1 cellular context compared by ENCODE assay signal in genomic region chr20:10481671-10482070, GRCh38.
TF ChIP-seq lines count a peak whose summit lies in the region.

No MANE protein-coding gene starts in this region.

TF ChIP-seq in H1, 55 proteins besides CTCF, POLR2A, EP300 and RAD21:
- TF ChIP-seq ATF2 (IDR thresholded peaks at IDR 0.05; ENCODE audit: low read length) (no peak), SUZ12 (IDR thresholded peaks at IDR 0.05; ENCODE audit: low read length) (no peak), BACH1 (IDR thresholded peaks at IDR 0.05; ENCODE audit: low read length) (no peak), CEBPB (IDR thresholded peaks at IDR 0.05; ENCODE audit: low read depth, low read length) (no peak), CBX8 (IDR thresholded peaks at IDR 0.05; ENCODE audit: borderline replicate concordance, low read depth, low read length) (no peak), HDAC2 (IDR thresholded peaks at IDR 0.05; ENCODE audit: borderline replicate concordance in 1 of 2, low read depth in 2 of 2, low read length in 2 of 2) (no peak), BCL11A (IDR thresholded peaks at IDR 0.05; ENCODE audit: low read depth in 2 of 2, low read length in 2 of 2) (no peak), PHF8 (conservative IDR thresholded peaks at IDR 0.05; ENCODE audit: low read depth, low read length) (no peak), BRCA1 (IDR thresholded peaks at IDR 0.05; ENCODE audit: low read depth, low read length) (no peak), GTF2F1 (IDR thresholded peaks at IDR 0.05; ENCODE audit: borderline replicate concordance, low read depth, low read length) (no peak), CTBP2 (IDR thresholded peaks at IDR 0.05; ENCODE audit: borderline replicate concordance, insufficient read depth, insufficient read length, low read length) (no peak)
